In the genomic region with DNA sequence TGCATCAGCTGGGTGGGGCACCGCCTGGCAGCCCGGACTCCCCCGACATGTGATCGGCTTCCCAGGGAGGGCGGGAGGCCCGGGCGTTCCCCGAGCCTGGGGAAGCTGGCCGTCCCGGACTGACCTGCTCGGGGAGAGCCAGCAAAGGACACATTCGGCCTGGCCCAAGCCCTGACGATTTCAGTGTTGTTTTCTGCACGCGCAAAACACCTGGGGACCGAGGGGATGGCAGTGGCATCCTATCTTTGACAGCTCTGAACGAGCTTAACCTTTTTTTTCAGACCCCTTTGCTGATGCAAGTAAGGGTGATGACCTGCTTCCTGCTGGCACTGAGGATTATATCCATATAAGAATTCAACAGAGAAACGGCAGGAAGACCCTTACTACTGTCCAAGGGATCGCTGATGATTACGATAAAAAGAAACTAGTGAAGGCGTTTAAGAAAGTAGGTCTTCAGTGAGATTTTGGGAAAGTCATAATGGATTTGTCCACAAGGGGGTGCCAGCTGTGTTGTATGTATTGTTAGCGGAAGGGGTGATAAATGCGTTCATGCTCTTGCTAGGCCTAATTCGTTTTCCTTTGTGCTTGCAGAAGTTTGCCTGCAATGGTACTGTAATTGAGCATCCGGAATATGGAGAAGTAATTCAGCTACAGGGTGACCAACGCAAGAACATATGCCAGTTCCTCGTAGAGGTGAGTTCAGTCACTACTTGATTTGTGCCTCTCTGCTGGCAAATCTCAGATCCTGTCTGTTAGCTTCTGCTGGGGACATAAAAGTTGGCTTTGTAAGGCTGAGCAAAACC, we compare ENCODE assay signal across 8 cellular contexts. TPM values are rescaled to one million over a fixed set of nuclear protein-coding genes. Genes with fewer than 3 reads are reported as not detected.
A peak's percentile ranks its signal among the peaks of the same experiment; 100 is the strongest.
DNase-seq lines count a peak whose midpoint lies in the region; ATAC-seq and TF ChIP-seq lines count a peak whose summit lies in the region.

No MANE protein-coding gene starts in this region.

- no peaks in the 10 kb centered on the region for H3K27me3 ChIP-seq in HUES6 (ENCODE audit: control insufficient read depth, insufficient read depth, low read length)
- no peaks in the 10 kb centered on the region for H3K27me3 ChIP-seq in liver (ENCODE audit: control insufficient read depth in 4 of 4, insufficient read depth in 4 of 4, low read length in 3 of 4)

- WGBS in liver, result 3% methylated on average over 27 of the region's 27 CpGs

- peaks cover 3% of the 10 kb centered on the region; the same call in 1 of the 2 replicates for H3K9me3 ChIP-seq in HUES6 (ENCODE audit: control insufficient read depth, insufficient read depth, low read depth, low read length)
- H3K9me3 ChIP-seq in liver (ENCODE audit: control insufficient read depth in 4 of 4, low read length in 3 of 4), result no peaks in the 10 kb centered on the region

- H3K36me3 ChIP-seq in HUES6 (ENCODE audit: control insufficient read depth, insufficient read depth, low read length) (peaks cover 48% of the 10 kb centered on the region), liver (ENCODE audit: control insufficient read depth in 4 of 4, insufficient read depth in 3 of 4, low read depth in 1 of 4, low read length in 3 of 4) (peaks cover 9 to 44% (median 39%) of the 10 kb centered on the region in 4 donors)

- H3K4me3 ChIP-seq in HUES6 (ENCODE audit: low read depth, low read length), result peak overlapping the region; percentile 89
- peak overlapping the region; percentile 81 to 94 (median 84) for H3K4me3 ChIP-seq in liver (ENCODE audit: low read depth in 1 of 3, low read length in 3 of 3)

- H3K9ac ChIP-seq in HUES6 (ENCODE audit: low read length) (peak overlapping the region; percentile 98), liver (ENCODE audit: low read depth in 1 of 2, low read length in 2 of 2) (peak overlapping the region; percentile 82 to 87)

- in situ Hi-C loops in Caki2 (cut with HindIII; ENCODE audit: low pct_unique_long_range_greater_than_20kb, low sequenced_read_pairs), result no loop called here

- H3K27ac ChIP-seq in HUES6 (ENCODE audit: low read depth, low read length), result peak overlapping the region; percentile 95
- peak overlapping the region; percentile 100 for H3K27ac ChIP-seq in caudate nucleus (ENCODE audit: low read depth, low read length)
- peak overlapping the region; percentile 95 to 99 for H3K27ac ChIP-seq in liver (ENCODE audit: low read depth in 1 of 2, low read length in 2 of 2)

- peak; percentile 1 to 15 for TF ChIP-seq RAD21 in liver (IDR thresholded peaks at IDR 0.05)

- peaks cover 9% of the 10 kb centered on the region for H3K4me1 ChIP-seq in HUES6 (ENCODE audit: control insufficient read depth, insufficient read depth, low read length)
- peaks cover 0 to 26% (median 17%) of the 10 kb centered on the region in 4 donors for H3K4me1 ChIP-seq in liver (ENCODE audit: control insufficient read depth in 4 of 4, insufficient read depth in 4 of 4, low read length in 3 of 4)

- DNase-seq in Caki2 (ENCODE audit: low read depth) (peak; percentile 80), SKM-1 (lab: John Stamatoyannopoulos, UW; ENCODE audit: unreplicated experiment) (peak; percentile 51), caudate nucleus (lab: John Stamatoyannopoulos, UW) (peak in 2 of 61 donors; percentile 8 to 25)
- peak in 5 of 6 experiments; percentile 27 to 82 (median 59) for DNase-seq in stimulated activated naive CD4-positive, alpha-beta T cell (lab: John Stamatoyannopoulos, UW)

- no peak for ATAC-seq in GM21367 (IDR thresholded peaks at IDR 0.05; ENCODE audit: unreplicated experiment)
- no peak for ATAC-seq in GM21717 (IDR thresholded peaks at IDR 0.05; ENCODE audit: unreplicated experiment)

- TF ChIP-seq CTCF in liver (IDR thresholded peaks at IDR 0.05; ENCODE audit: low read depth, low read length, missing input control), result peak; percentile 49

TF ChIP-seq in liver, 16 proteins besides CTCF, POLR2A, EP300 and RAD21:
- no peak for TF ChIP-seq RXRA (IDR thresholded peaks at IDR 0.05)
- no peak for TF ChIP-seq SP1 (IDR thresholded peaks at IDR 0.05)
- peak; percentile 16 for TF ChIP-seq MAX (IDR thresholded peaks at IDR 0.05)
- TF ChIP-seq HNF4G (IDR thresholded peaks at IDR 0.05), result no peak
- peak in 1 of 2 donors; percentile 6 for TF ChIP-seq EGR1 (IDR thresholded peaks at IDR 0.05; ENCODE audit: low read depth in 2 of 2)
- peak; percentile 30 for TF ChIP-seq YY1 (IDR thresholded peaks at IDR 0.05)

RNA-seq across cellular contexts. Expression of gene EIF1, which starts 1.0 kb away (rescaled TPM):
- 25.4 and 50.9 TPM in 2 replicates for total RNA-seq in Caki2 (2014; rRNA removed; shearing (Covaris generic); ENCODE audit: low replicate concordance)
- total RNA-seq in liver, result 10 to 100 TPM; 56.5 to 61.0 TPM
- polyA plus RNA-seq in liver, result 100 to 1,000 TPM; 258 to 755 TPM

RNA-seq across cellular contexts. Expression of gene GAST, which starts 22.4 kb away (rescaled TPM):
- not detected in 2 replicates for total RNA-seq in Caki2 (2014; rRNA removed; shearing (Covaris generic); ENCODE audit: low replicate concordance)
- total RNA-seq in liver, result not detected
- polyA plus RNA-seq in liver, result not detected

RNA-seq across cellular contexts. Expression of gene HAP1, which starts 44.7 kb away (rescaled TPM):
- total RNA-seq in Caki2 (2014; rRNA removed; shearing (Covaris generic); ENCODE audit: low replicate concordance), result not detected in 2 replicates
- total RNA-seq in liver, result under 1 TPM; under 0.01 to 0.05 TPM
- under 1 TPM; 0.02 to 0.04 TPM for polyA plus RNA-seq in liver
